13 cellular contexts compared by ENCODE assay signal in the genomic region with DNA sequence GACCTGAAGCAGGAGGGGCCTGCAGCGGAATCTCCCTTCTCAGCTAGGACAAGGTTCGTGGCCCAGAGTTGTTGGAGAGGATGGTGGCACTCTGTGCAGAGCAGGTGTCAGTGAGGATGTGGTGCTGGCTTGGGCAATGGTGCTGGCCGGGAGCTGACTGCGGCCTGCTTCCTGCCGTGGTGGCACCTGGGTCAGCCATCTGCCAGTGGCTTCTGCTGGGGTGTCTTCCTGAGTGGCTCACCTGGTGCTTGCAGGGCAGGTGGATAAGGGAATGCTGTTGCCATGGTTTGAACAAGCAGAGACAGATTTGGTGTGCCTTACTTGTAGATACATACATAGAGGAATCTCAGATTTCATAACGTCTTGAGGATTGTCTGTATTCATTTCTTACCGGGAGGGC.
DNase-seq lines count a peak whose midpoint lies in the region; ATAC-seq and TF ChIP-seq lines count a peak whose summit lies in the region.
"Had no signal": no experiment of that assay in that cellular context is flagged by ENCODE, and none has a peak within 500 bp of the region (broad histone marks: within the 10 kb centered on the region; RNA-seq: fewer than 3 reads in every experiment).

No MANE protein-coding gene starts in this region.

- no peaks in the 10 kb centered on the region for H3K9me3 Mint-ChIP-seq in stimulated activated naive B cell treated with anti-CD40 and anti-IgM and Interleukin-4, amounts not matched to agents 10 μg/mL and 1 μg/mL and 100 μg/mL, for 72 hours

- intact Hi-C loops in dorsolateral prefrontal cortex (cut with DNase I), result loop anchor here (5.0 kb wide), 2 partner anchors 68 to 113 kb away; partner anchors contain the start of gene SEC14L1 (in 2 of the 2)

- peaks cover 41 to 75% of the 10 kb centered on the region in 2 donors for H3K4me1 Mint-ChIP-seq in stimulated activated naive B cell treated with anti-CD40 and anti-IgM and Interleukin-4, amounts not matched to agents 10 μg/mL and 1 μg/mL and 100 μg/mL, for 72 hours

- peak overlapping the region; percentile 42 for H3K27ac Mint-ChIP-seq in stimulated activated naive B cell treated with anti-CD40 and anti-IgM and Interleukin-4, amounts not matched to agents 10 μg/mL and 1 μg/mL and 100 μg/mL, for 72 hours
- H3K27ac Mint-ChIP-seq: activated CD8-positive, alpha-beta memory T cell treated with anti-CD3 and anti-CD28 coated beads, Interleukin-2, amount 10 ng/mL, durations not matched to agents 7 days and 5 days had no signal

- peak overlapping the region in 1 of 2 donors; percentile 29 for H3K4me3 Mint-ChIP-seq in stimulated activated naive B cell treated with anti-CD40 and anti-IgM and Interleukin-4, amounts not matched to agents 10 μg/mL and 1 μg/mL and 100 μg/mL, for 72 hours
- H3K4me3 Mint-ChIP-seq: activated CD8-positive, alpha-beta memory T cell treated with anti-CD3 and anti-CD28 coated beads, Interleukin-2, amount 10 ng/mL, durations not matched to agents 7 days and 5 days had no signal

- peak overlapping the region in 1 of 59 donors; percentile 4 for H3K4me3 ChIP-seq in dorsolateral prefrontal cortex

- no peaks in the 10 kb centered on the region for H3K27me3 Mint-ChIP-seq in stimulated activated naive B cell treated with anti-CD40 and anti-IgM and Interleukin-4, amounts not matched to agents 10 μg/mL and 1 μg/mL and 100 μg/mL, for 72 hours
- H3K27me3 Mint-ChIP-seq: activated CD8-positive, alpha-beta memory T cell treated with anti-CD3 and anti-CD28 coated beads, Interleukin-2, amount 10 ng/mL, durations not matched to agents 7 days and 5 days had no signal

- no peak for ATAC-seq in stimulated activated naive B cell treated with anti-CD40 and anti-IgM and Interleukin-4, amounts not matched to agents 10 μg/mL and 1 μg/mL and 100 μg/mL, for 72 hours (replicated peaks)
- no peak for ATAC-seq in GM18867 (IDR thresholded peaks at IDR 0.05; ENCODE audit: unreplicated experiment)
- ATAC-seq: activated CD8-positive, alpha-beta memory T cell treated with anti-CD3 and anti-CD28 coated beads, Interleukin-2, amount 10 ng/mL, durations not matched to agents 7 days and 5 days had no signal

- peaks cover 82 to 96% of the 10 kb centered on the region in 2 donors for H3K36me3 Mint-ChIP-seq in stimulated activated naive B cell treated with anti-CD40 and anti-IgM and Interleukin-4, amounts not matched to agents 10 μg/mL and 1 μg/mL and 100 μg/mL, for 72 hours

- TF ChIP-seq CTCF in dorsolateral prefrontal cortex (IDR thresholded peaks at IDR 0.05 in 54 of 56, conservative IDR thresholded peaks at IDR 0.05 in 2 of 56; ENCODE audit: low read depth in 1 of 56, partially characterized antibody in 56 of 56), result no peak

- peak; percentile 65 for DNase-seq in NCI-H146 (lab: John Stamatoyannopoulos, UW)
- no peak for DNase-seq in NCI-H146 treated with DMSO at 0.1 percent for 48 hours (lab: John Stamatoyannopoulos, UW; ENCODE audit: unreplicated experiment)
- DNase-seq in NCI-H2171 treated with DMSO at 0.1 percent for 48 hours (lab: John Stamatoyannopoulos, UW), result peak; percentile 90
- peak in 2 of 10 donors; percentile 31 to 93 for DNase-seq in dorsolateral prefrontal cortex
- DNase-seq in stimulated activated naive B cell treated with anti-CD40 and anti-IgM and Interleukin-4, amounts not matched to agents 10 μg/mL and 1 μg/mL and 100 μg/mL, for 72 hours, result no peak
- DNase-seq in iPS-NIHi11 (ENCODE audit: low spot score), result no peak
- DNase-seq in LoVo (ENCODE audit: low spot score), result no peak
- DNase-seq: activated CD8-positive, alpha-beta memory T cell treated with anti-CD3 and anti-CD28 coated beads, Interleukin-2, amount 10 ng/mL, durations not matched to agents 7 days and 5 days; activated naive CD4-positive, alpha-beta T cell treated with anti-CD3 and anti-CD28 coated beads, Interleukin-2, amount 50 U/mL, for 16 hours; NCI-H187; WERI-Rb-1 had no signal

- H3K27ac ChIP-seq in dorsolateral prefrontal cortex, result peak overlapping the region in 58 of 59 donors; percentile 59 to 98 (median 94)
- H3K27ac ChIP-seq: KMS-11, WERI-Rb-1 had no signal

- H3K27me3 ChIP-seq in dorsolateral prefrontal cortex, result no peaks in the 10 kb centered on the region

Comparison
In these comparisons a context has a peak if more than half of its experiments do, and no peak if none do; other contexts are left out.
1. DNase-seq: peak in NCI-H146 (single experiment) and NCI-H2171 treated with DMSO at 0.1 percent for 48 hours (single experiment); none in NCI-H146 treated with DMSO at 0.1 percent for 48 hours (single experiment), stimulated activated naive B cell treated with anti-CD40 and anti-IgM and Interleukin-4, amounts not matched to agents 10 μg/mL and 1 μg/mL and 100 μg/mL, for 72 hours (single experiment), iPS-NIHi11 (single experiment) and LoVo (single experiment).